ENCODE assay signal across 1 cellular context in genomic region chr19:49395581-49396407, GRCh38.
TF ChIP-seq lines count a peak whose summit lies in the region.

No MANE protein-coding gene starts in this region.

TF ChIP-seq in GM12878, 131 proteins besides CTCF, POLR2A, EP300 and RAD21:
- 0 out of 2 replicates have a peak, but pooled peaks have one; percentile 26 for TF ChIP-seq GATAD2B (conservative IDR thresholded peaks at IDR 0.05; ENCODE audit: low read depth)
- no peak for TF ChIP-seq HDGF (IDR thresholded peaks at IDR 0.05)
- TF ChIP-seq CREM (IDR thresholded peaks at IDR 0.05; ENCODE audit: low read depth) = no peak
- TF ChIP-seq, protein P1, sequence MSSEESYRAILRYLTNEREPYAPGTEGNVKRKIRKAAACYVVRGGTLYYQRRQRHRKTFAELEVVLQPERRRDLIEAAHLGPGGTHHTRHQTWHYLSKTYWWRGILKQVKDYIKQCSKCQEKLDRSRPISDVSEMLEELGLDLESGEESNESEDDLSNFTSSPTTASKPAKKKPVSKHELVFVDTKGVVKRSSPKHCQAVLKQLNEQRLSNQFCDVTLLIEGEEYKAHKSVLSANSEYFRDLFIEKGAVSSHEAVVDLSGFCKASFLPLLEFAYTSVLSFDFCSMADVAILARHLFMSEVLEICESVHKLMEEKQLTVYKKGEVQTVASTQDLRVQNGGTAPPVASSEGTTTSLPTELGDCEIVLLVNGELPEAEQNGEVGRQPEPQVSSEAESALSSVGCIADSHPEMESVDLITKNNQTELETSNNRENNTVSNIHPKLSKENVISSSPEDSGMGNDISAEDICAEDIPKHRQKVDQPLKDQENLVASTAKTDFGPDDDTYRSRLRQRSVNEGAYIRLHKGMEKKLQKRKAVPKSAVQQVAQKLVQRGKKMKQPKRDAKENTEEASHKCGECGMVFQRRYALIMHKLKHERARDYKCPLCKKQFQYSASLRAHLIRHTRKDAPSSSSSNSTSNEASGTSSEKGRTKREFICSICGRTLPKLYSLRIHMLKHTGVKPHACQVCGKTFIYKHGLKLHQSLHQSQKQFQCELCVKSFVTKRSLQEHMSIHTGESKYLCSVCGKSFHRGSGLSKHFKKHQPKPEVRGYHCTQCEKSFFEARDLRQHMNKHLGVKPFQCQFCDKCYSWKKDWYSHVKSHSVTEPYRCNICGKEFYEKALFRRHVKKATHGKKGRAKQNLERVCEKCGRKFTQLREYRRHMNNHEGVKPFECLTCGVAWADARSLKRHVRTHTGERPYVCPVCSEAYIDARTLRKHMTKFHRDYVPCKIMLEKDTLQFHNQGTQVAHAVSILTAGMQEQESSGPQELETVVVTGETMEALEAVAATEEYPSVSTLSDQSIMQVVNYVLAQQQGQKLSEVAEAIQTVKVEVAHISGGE (CRISPR knock-in tag; IDR thresholded peaks at IDR 0.05) = peak; percentile 44; the same call in 1 of the 2 replicates
- no peak for TF ChIP-seq EGR1 (IDR thresholded peaks at IDR 0.05; ENCODE audit: borderline replicate concordance in 1 of 2, low read depth in 2 of 2, low read length in 2 of 2)
- TF ChIP-seq NFIC (IDR thresholded peaks at IDR 0.05; ENCODE audit: low read depth, low read length) = no peak
- no peak for TF ChIP-seq BRCA1 (IDR thresholded peaks at IDR 0.05; ENCODE audit: low read depth, low read length)
- TF ChIP-seq ZNF622 (IDR thresholded peaks at IDR 0.05) = no peak
- TF ChIP-seq, protein P2, sequence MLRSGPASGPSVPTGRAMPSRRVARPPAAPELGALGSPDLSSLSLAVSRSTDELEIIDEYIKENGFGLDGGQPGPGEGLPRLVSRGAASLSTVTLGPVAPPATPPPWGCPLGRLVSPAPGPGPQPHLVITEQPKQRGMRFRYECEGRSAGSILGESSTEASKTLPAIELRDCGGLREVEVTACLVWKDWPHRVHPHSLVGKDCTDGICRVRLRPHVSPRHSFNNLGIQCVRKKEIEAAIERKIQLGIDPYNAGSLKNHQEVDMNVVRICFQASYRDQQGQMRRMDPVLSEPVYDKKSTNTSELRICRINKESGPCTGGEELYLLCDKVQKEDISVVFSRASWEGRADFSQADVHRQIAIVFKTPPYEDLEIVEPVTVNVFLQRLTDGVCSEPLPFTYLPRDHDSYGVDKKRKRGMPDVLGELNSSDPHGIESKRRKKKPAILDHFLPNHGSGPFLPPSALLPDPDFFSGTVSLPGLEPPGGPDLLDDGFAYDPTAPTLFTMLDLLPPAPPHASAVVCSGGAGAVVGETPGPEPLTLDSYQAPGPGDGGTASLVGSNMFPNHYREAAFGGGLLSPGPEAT (IDR thresholded peaks at IDR 0.05; ENCODE audit: low read depth) = peak; percentile 34; the same call in 1 of the 2 replicates
- TF ChIP-seq SMARCA5 (IDR thresholded peaks at IDR 0.05) = peak; percentile 60; the same call in 1 of the 2 replicates
